ENCODE assay signal across 9 cellular contexts in genomic region chr6:43308990-43309477, GRCh38. TPM values are rescaled to one million over a fixed set of nuclear protein-coding genes. Genes with fewer than 3 reads are reported as not detected.
DNase-seq lines count a peak whose midpoint lies in the region; ATAC-seq and TF ChIP-seq lines count a peak whose summit lies in the region.
"Had no signal": no experiment of that assay in that cellular context is flagged by ENCODE, and none has a peak within 500 bp of the region (broad histone marks: within the 10 kb centered on the region; RNA-seq: fewer than 3 reads in every experiment).

No MANE protein-coding gene starts in this region.

- H3K4me1 ChIP-seq in cardiac muscle cell (ENCODE audit: low read depth) (no peaks in the 10 kb centered on the region), mononuclear cell (ENCODE audit: insufficient read depth, low read length) (peaks cover 59% of the 10 kb centered on the region), vagina (peaks cover 14% of the 10 kb centered on the region)

- H3K4me3 Mint-ChIP-seq in central memory CD8-positive, alpha-beta T cell, result peak overlapping the region; percentile 72

- H3K36me3 Mint-ChIP-seq in central memory CD8-positive, alpha-beta T cell (ENCODE audit: insufficient read depth), result no peaks in the 10 kb centered on the region

- H3K4me1 Mint-ChIP-seq in central memory CD8-positive, alpha-beta T cell, result peaks cover 12% of the 10 kb centered on the region

- H3K27ac ChIP-seq in cardiac muscle cell, result no peak overlapping the region
- H3K27ac ChIP-seq in vagina, result no peak overlapping the region
- H3K27ac ChIP-seq: WERI-Rb-1 had no signal

- no peak for ATAC-seq in left ventricle myocardium superior
- ATAC-seq in central memory CD8-positive, alpha-beta T cell (replicated peaks; ENCODE audit: extremely low read depth, poor library complexity, severe bottlenecking), result no peak
- ATAC-seq in HG03442 (IDR thresholded peaks at IDR 0.05; ENCODE audit: unreplicated experiment), result no peak

- TF ChIP-seq POLR2A in vagina (IDR thresholded peaks at IDR 0.05), result no peak

- no peaks in the 10 kb centered on the region for H3K9me3 ChIP-seq in cardiac muscle cell (ENCODE audit: low read depth)
- no peaks in the 10 kb centered on the region for H3K9me3 ChIP-seq in mononuclear cell (ENCODE audit: low read depth, low read length)
- no peaks in the 10 kb centered on the region for H3K9me3 ChIP-seq in vagina

- TF ChIP-seq CTCF in cardiac muscle cell (IDR thresholded peaks at IDR 0.05; ENCODE audit: low read depth, low read length) (no peak), vagina (IDR thresholded peaks at IDR 0.05) (no peak)

- peak overlapping the region; percentile 9 for H3K4me3 ChIP-seq in cardiac muscle cell
- H3K4me3 ChIP-seq in mononuclear cell (ENCODE audit: low read length), result peak overlapping the region; percentile 14
- peak overlapping the region; percentile 36 to 44 for H3K4me3 ChIP-seq in vagina

- H3K9me3 Mint-ChIP-seq in central memory CD8-positive, alpha-beta T cell, result no peaks in the 10 kb centered on the region

- peaks cover 7% of the 10 kb centered on the region for H3K27me3 Mint-ChIP-seq in central memory CD8-positive, alpha-beta T cell

- peaks cover 11% of the 10 kb centered on the region for H3K27me3 ChIP-seq in cardiac muscle cell
- H3K27me3 ChIP-seq in mononuclear cell (ENCODE audit: insufficient read depth, low read length), result no peaks in the 10 kb centered on the region
- H3K27me3 ChIP-seq in vagina, result no peaks in the 10 kb centered on the region

- DNase-seq in cardiac muscle cell (ENCODE audit: low read depth in 1 of 2, low spot score in 1 of 2) (no peak), left ventricle myocardium superior (no peak), vagina (ENCODE audit: extremely low spot score in 2 of 2) (no peak), pons (ENCODE audit: low spot score) (no peak), NAMALWA (ENCODE audit: low spot score) (no peak)
- DNase-seq in central memory CD8-positive, alpha-beta T cell (ENCODE audit: low spot score in 2 of 2), result no peak
- DNase-seq: WERI-Rb-1 had no signal

- intact Hi-C loops in left ventricle myocardium superior (cut with micrococcal nuclease), result no loop called here
- intact Hi-C loops in vagina (cut with DNase I), result no loop called here

- H3K36me3 ChIP-seq in cardiac muscle cell, result no peaks in the 10 kb centered on the region
- no peaks in the 10 kb centered on the region for H3K36me3 ChIP-seq in vagina
- H3K36me3 ChIP-seq: WERI-Rb-1 had no signal

- no peak overlapping the region for H3K27ac Mint-ChIP-seq in central memory CD8-positive, alpha-beta T cell (ENCODE audit: low read depth)

RNA-seq across cellular contexts. Expression of gene CRIP3, which starts 0.4 kb away (rescaled TPM):
- total RNA-seq in cardiac muscle cell (1.4 and 5.2 TPM in 2 replicates), left ventricle myocardium superior (6.6 TPM), mononuclear cell (0.84 TPM), vagina (not detected)
- polyA plus RNA-seq in cardiac muscle cell, result 3.6 and 3.8 TPM in 2 replicates

RNA-seq across cellular contexts. Expression of gene SLC22A7, which starts 11.0 kb away (rescaled TPM):
- total RNA-seq in cardiac muscle cell (not detected in 2 replicates), left ventricle myocardium superior (not detected), mononuclear cell (not detected), vagina (not detected)
- polyA plus RNA-seq in cardiac muscle cell, result 0.51 TPM in 1 of 2 replicates, not detected in the other
